In the genomic region with DNA sequence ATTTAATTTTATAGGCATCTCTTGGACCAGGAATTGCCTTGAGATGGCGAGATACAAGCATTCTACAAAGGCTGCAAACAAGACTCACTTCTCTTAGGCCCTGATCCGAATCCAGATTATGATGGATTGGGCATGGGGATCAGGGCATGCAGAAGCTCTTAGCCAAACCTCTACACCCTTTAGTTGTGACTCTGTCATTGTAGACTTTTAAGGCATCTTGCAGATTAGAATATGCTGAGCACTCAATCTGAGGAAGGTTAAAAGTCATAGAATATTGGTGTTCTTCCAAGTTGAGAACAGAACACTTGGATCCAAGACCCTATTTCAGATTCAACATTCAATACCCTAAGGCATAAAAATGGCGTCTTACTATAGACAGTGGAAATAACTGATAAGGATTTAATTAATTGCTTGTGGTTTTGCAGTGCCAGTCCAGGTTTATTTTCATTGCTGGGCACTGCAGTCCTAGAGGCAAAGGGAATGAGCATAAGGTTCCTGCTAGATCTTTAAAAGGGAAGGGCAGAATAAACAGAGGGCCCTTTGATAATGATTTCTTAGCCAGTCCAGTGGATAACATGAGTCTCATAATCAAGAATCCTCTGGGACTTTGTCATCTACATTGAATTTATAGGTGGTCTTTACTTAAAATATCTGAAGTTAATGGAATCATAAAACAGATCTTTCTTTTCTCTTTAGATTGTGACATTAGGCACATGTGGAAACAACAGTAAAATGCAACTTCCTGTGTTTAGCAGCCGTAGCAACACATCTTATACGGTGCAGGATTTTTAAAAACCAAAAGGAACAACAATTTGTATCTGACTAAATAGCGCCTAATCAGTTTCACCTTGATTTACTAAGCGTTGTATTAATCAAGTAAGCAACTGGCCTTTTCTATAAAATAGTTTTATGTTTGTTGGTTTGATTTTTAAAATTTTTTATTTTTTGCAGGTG, we compare ENCODE assay signal across 1 cellular context.
TF ChIP-seq lines count a peak whose summit lies in the region.

No MANE protein-coding gene starts in this region.

TF ChIP-seq in K562, 482 proteins besides CTCF, POLR2A, EP300 and RAD21 (continued from another document):
- TF ChIP-seq, protein P1, sequence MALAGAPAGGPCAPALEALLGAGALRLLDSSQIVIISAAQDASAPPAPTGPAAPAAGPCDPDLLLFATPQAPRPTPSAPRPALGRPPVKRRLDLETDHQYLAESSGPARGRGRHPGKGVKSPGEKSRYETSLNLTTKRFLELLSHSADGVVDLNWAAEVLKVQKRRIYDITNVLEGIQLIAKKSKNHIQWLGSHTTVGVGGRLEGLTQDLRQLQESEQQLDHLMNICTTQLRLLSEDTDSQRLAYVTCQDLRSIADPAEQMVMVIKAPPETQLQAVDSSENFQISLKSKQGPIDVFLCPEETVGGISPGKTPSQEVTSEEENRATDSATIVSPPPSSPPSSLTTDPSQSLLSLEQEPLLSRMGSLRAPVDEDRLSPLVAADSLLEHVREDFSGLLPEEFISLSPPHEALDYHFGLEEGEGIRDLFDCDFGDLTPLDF (CRISPR knock-in tag; IDR thresholded peaks at IDR 0.05): no peak
- 0 out of 2 replicates have a peak, but pooled peaks have one; percentile 19 for TF ChIP-seq ZNF316 (IDR thresholded peaks at IDR 0.05)
- TF ChIP-seq, protein P2, sequence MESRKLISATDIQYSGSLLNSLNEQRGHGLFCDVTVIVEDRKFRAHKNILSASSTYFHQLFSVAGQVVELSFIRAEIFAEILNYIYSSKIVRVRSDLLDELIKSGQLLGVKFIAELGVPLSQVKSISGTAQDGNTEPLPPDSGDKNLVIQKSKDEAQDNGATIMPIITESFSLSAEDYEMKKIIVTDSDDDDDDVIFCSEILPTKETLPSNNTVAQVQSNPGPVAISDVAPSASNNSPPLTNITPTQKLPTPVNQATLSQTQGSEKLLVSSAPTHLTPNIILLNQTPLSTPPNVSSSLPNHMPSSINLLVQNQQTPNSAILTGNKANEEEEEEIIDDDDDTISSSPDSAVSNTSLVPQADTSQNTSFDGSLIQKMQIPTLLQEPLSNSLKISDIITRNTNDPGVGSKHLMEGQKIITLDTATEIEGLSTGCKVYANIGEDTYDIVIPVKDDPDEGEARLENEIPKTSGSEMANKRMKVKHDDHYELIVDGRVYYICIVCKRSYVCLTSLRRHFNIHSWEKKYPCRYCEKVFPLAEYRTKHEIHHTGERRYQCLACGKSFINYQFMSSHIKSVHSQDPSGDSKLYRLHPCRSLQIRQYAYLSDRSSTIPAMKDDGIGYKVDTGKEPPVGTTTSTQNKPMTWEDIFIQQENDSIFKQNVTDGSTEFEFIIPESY (CRISPR knock-in tag; IDR thresholded peaks at IDR 0.05): 0 out of 2 replicates have a peak, but pooled peaks have one; percentile 17
